Comparison of ENCODE assay signal across 1 cellular context in genomic region chrX:37824491-37825224, GRCh38.
TF ChIP-seq lines count a peak whose summit lies in the region.

No MANE protein-coding gene starts in this region.

TF ChIP-seq in HepG2, 621 proteins besides CTCF, POLR2A, EP300 and RAD21 (continued from another document):
- TF ChIP-seq HMGXB4 (CRISPR knock-in tag; IDR thresholded peaks at IDR 0.05; ENCODE audit: borderline replicate concordance in 1 of 2, low read depth in 1 of 2) (no peak), MBNL3 (CRISPR knock-in tag; conservative IDR thresholded peaks at IDR 0.05) (no peak), MLXIP (CRISPR knock-in tag; IDR thresholded peaks at IDR 0.05; ENCODE audit: borderline replicate concordance) (no peak), SSRP1 (CRISPR knock-in tag; IDR thresholded peaks at IDR 0.05) (no peak), RFXAP (CRISPR knock-in tag; IDR thresholded peaks at IDR 0.05; ENCODE audit: borderline replicate concordance) (no peak), ZNF552 (CRISPR knock-in tag; IDR thresholded peaks at IDR 0.05; ENCODE audit: borderline replicate concordance) (no peak), PAX8 (CRISPR knock-in tag; IDR thresholded peaks at IDR 0.05; ENCODE audit: borderline replicate concordance) (no peak)
